ENCODE assay signal across 8 cellular contexts in the genomic region with DNA sequence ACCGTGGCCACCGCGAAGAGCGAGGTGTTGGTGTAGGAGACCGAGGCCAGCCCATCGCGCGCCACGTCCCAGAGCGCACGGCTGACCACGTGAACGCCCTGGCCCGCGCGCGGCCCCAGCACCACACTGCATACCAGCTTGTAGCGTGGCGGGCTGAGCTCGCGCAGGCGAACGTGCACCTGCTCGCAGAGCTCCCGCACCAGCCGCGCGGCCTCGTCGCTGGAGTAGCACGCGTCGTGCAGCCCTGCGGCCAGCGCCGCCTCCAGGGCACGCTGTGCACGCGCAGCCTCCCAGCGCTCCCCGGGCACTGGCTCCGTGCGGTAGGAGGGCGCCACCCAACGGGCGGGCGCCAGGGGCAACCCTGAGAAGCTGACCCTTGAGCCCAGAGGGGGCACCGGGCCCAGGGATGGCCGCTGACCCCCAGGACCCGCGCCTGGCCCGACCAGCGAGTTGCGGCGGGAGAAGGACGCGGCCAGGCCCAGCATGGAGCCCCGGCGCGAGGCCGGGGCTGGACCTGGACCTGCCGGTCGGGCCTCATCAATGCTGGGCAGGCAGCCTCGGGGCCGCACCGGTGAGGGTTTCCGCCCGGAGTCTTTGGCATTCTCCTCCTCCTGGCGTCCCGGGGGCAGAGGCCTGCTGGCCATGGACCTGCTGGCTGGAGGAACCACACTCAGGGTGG. TPM values are rescaled to one million over a fixed set of nuclear protein-coding genes. Genes with fewer than 3 reads are reported as not detected.
DNase-seq lines count a peak whose midpoint lies in the region; ATAC-seq and TF ChIP-seq lines count a peak whose summit lies in the region.
"Had no signal": no experiment of that assay in that cellular context is flagged by ENCODE, and none has a peak within 500 bp of the region (broad histone marks: within the 10 kb centered on the region; RNA-seq: fewer than 3 reads in every experiment).

No MANE protein-coding gene starts in this region.

- H3K27me3 ChIP-seq in IMR-90 (ENCODE audit: control insufficient read depth, insufficient read depth, low read length) = no peaks in the 10 kb centered on the region
- H3K27me3 ChIP-seq in adrenal gland = no peaks in the 10 kb centered on the region
- H3K27me3 ChIP-seq in layer of hippocampus (ENCODE audit: control insufficient read depth, insufficient read depth, low read length) = no peaks in the 10 kb centered on the region
- no peaks in the 10 kb centered on the region for H3K27me3 ChIP-seq in stomach smooth muscle (ENCODE audit: control insufficient read depth in 1 of 2, insufficient read depth in 2 of 2, low read length in 2 of 2)

- peak overlapping the region; percentile 85 for H2BK15ac ChIP-seq in IMR-90 (ENCODE audit: low read depth, low read length)

- H3K23ac ChIP-seq in IMR-90 (ENCODE audit: low read depth, low read length) = peak overlapping the region; percentile 89; the same call in 1 of the 2 replicates

- 0 out of 2 replicates have a peak overlapping the region, but pooled peaks have one; percentile 30 for H3K9ac ChIP-seq in IMR-90 (ENCODE audit: low read depth, low read length)
- peak overlapping the region in 1 of 2 donors; percentile 83 for H3K9ac ChIP-seq in stomach smooth muscle (ENCODE audit: low read length in 2 of 2)

- peaks cover 33% of the 10 kb centered on the region for H3K9me1 ChIP-seq in IMR-90 (ENCODE audit: insufficient read depth, low read length)

- peak overlapping the region; percentile 92 for H3K14ac ChIP-seq in IMR-90 (replicated peaks; ENCODE audit: low read depth, low read length)

- H3K79me1 ChIP-seq in IMR-90 (ENCODE audit: low read depth in 1 of 2, low read length in 2 of 2) = peaks cover 31 to 72% of the 10 kb centered on the region in 2 experiments

- H4K5ac ChIP-seq in IMR-90 (ENCODE audit: low read depth, low read length) = peak overlapping the region; percentile 33

- H3K4me1 ChIP-seq in IMR-90 (ENCODE audit: control insufficient read depth, insufficient read depth, low read length) (peaks cover 50% of the 10 kb centered on the region), adrenal gland (replicated peaks in 1 of 2) (peaks cover 53 to 75% of the 10 kb centered on the region in 2 donors), stomach smooth muscle (ENCODE audit: control insufficient read depth, insufficient read depth, low read length) (peaks cover 71% of the 10 kb centered on the region)

- H3K4me3 ChIP-seq in IMR-90 (ENCODE audit: insufficient read depth, low read depth, low read length) = no peak overlapping the region
- peak overlapping the region in 1 of 4 donors; percentile 6 for H3K4me3 ChIP-seq in adrenal gland
- H3K4me3 ChIP-seq in stomach smooth muscle (ENCODE audit: low read length in 2 of 2) = no peak overlapping the region

- no peak overlapping the region for H2AFZ ChIP-seq in IMR-90 (replicated peaks; ENCODE audit: low read length, poor library complexity)

- BruUV-seq in IMR-90 (replicated peaks; lab: Mats Ljungman, UMichigan) = no TSS peak

- no peak for TF ChIP-seq RAD21 in IMR-90 (IDR thresholded peaks at IDR 0.05; ENCODE audit: low read length)

- H3K27ac ChIP-seq in IMR-90 (ENCODE audit: insufficient read depth, low read length) = peak overlapping the region; percentile 86
- H3K27ac ChIP-seq in adrenal gland = peak overlapping the region; percentile 96 to 100 (median 99)
- H3K27ac ChIP-seq in layer of hippocampus (ENCODE audit: low read depth, low read length) = peak overlapping the region; percentile 94
- peak overlapping the region; percentile 98 for H3K27ac ChIP-seq in stomach smooth muscle (ENCODE audit: low read length)

- no peak overlapping the region for H3K56ac ChIP-seq in IMR-90 (ENCODE audit: extremely low read depth, insufficient read depth, low read length)

- no peak for TF ChIP-seq CTCF in IMR-90 (conservative IDR thresholded peaks at IDR 0.05; ENCODE audit: low read depth, low read length)
- TF ChIP-seq CTCF in adrenal gland (IDR thresholded peaks at IDR 0.05) = no peak

- H3K36me3 ChIP-seq in IMR-90 (ENCODE audit: control insufficient read depth, insufficient read depth, low read length) (peaks cover 39% of the 10 kb centered on the region), adrenal gland (replicated peaks in 1 of 2) (peaks cover 0 to 40% of the 10 kb centered on the region in 2 donors), stomach smooth muscle (ENCODE audit: control insufficient read depth in 2 of 2, insufficient read depth in 2 of 2, low read length in 2 of 2) (peaks cover 11 to 18% of the 10 kb centered on the region in 2 donors)

- peak overlapping the region; percentile 99 for H2BK5ac ChIP-seq in IMR-90 (ENCODE audit: low read depth, low read length, poor library complexity, severe bottlenecking)

- peak overlapping the region; percentile 84 for H2BK20ac ChIP-seq in IMR-90 (ENCODE audit: low read depth, low read length)

- in situ Hi-C loops in IMR-90 (cut with MboI; ENCODE audit: low sequenced_read_pairs) = no loop called here

- H2AK5ac ChIP-seq in IMR-90 (ENCODE audit: low read depth, low read length) = peak overlapping the region; percentile 97

- dilution Hi-C loops in IMR-90 (cut with HindIII; ENCODE audit: low sequenced_read_pairs, unreplicated experiment) = no loop called here

- H2BK120ac ChIP-seq in IMR-90 (ENCODE audit: low read depth, low read length) = peak overlapping the region; percentile 89

- H3K4ac ChIP-seq in IMR-90 (ENCODE audit: low read depth, low read length) = peak overlapping the region; percentile 88

- H3K9me3 ChIP-seq in IMR-90 (ENCODE audit: control insufficient read depth, insufficient read depth, low read length) (no peaks in the 10 kb centered on the region), adrenal gland (replicated peaks in 1 of 3) (no peaks in the 10 kb centered on the region), stomach smooth muscle (ENCODE audit: control insufficient read depth in 2 of 2, low read length in 2 of 2) (no peaks in the 10 kb centered on the region)

- no peak for DNase-seq in IMR-90
- peak in 3 of 7 donors; percentile 36 to 59 (median 45) for DNase-seq in adrenal gland
- no peak for DNase-seq in globus pallidus (ENCODE audit: low spot score)
- no peak for DNase-seq in superior temporal gyrus (ENCODE audit: extremely low spot score)
- DNase-seq: stimulated activated CD4-positive, alpha-beta T cell treated with anti-CD3 and anti-CD28 coated beads, Interleukin-4, amount 100 ng/mL, for 4 hours had no signal

- no peak for ATAC-seq in IMR-90 (ENCODE audit: low read depth)
- no peak for ATAC-seq in HG03025 (IDR thresholded peaks at IDR 0.05; ENCODE audit: low FRiP score, unreplicated experiment)

- WGBS in IMR-90 (ENCODE audit: extremely low coverage in 2 of 2, insufficient read length in 1 of 2), 2 experiments = 92% methylated on average over 43 of the region's 70 CpGs; no CpG with 5 or more reads in 1 of the 2 experiments
- WGBS in adrenal gland, 4 donors = 85 to 90% (median 88%) methylated on average over 35 to 70 of the region's 70 CpGs

- peak overlapping the region; percentile 94 for H2AK9ac ChIP-seq in IMR-90 (replicated peaks; ENCODE audit: low read depth, low read length, poor library complexity)

- H4K91ac ChIP-seq in IMR-90 (ENCODE audit: insufficient read depth, low read depth, low read length) = peak overlapping the region; percentile 97

- CTCF ChIA-PET in IMR-90 (lab: Yijun Ruan, JAX) = no interaction called here

- TF ChIP-seq POLR2A in IMR-90 (IDR thresholded peaks at IDR 0.05; ENCODE audit: low read depth, low read length) (no peak), adrenal gland (IDR thresholded peaks at IDR 0.05) (no peak)

- no peak overlapping the region for H3K4me2 ChIP-seq in IMR-90 (ENCODE audit: low read depth, low read length)

- H4K20me1 ChIP-seq in IMR-90 (ENCODE audit: insufficient read depth, low read length) = peaks cover 25% of the 10 kb centered on the region

- POLR2A ChIA-PET in IMR-90 (lab: Charles Lee; ENCODE audit: unreplicated experiment) = interaction anchor here (3.7 kb wide), 1 partner anchor 12 kb away, joined by 30 read pairs; no protein-coding TSS in a partner anchor

- peak overlapping the region; percentile 62; the same call in 1 of the 2 replicates for H3K18ac ChIP-seq in IMR-90 (ENCODE audit: low read depth, low read length)

- intact Hi-C loops in IMR-90 (cut with micrococcal nuclease) (loop anchor here (5.0 to 10.0 kb wide), 2 partner anchors 74 to 499 kb away; a partner anchor contains a TSS), adrenal gland (cut with DNase I) (no loop called here)

- H4K8ac ChIP-seq in IMR-90 (ENCODE audit: low read depth in 2 of 2, low read length in 2 of 2) = peak overlapping the region; percentile 92 to 94; a peak in 3 of 4 replicates

RNA-seq across cellular contexts. Expression of a gene that starts 1.0 kb away (rescaled TPM):
- total RNA-seq in IMR-90 (2012; rRNA removed) (0.56 TPM in 1 of 2 replicates, not detected in the other), adrenal gland (1 to 10 TPM in 7 of 8 donors, not detected in 1; 1.1 to 9.4 (median 2.6) TPM)
- polyA plus RNA-seq in IMR-90 (2012; rRNA removed) (not detected in 2 replicates), adrenal gland (10 to 100 TPM in 1 of 3 donors, 1 to 10 TPM in 1, not detected in 1; 3.0 to 10.3 TPM)
- polyA plus RNA-seq in IMR-90 (2012; cell fraction: cytosol; rRNA removed) = 0.08 and 0.25 TPM in 2 replicates
- polyA plus RNA-seq in IMR-90 (2012; cell fraction: nucleus; rRNA removed; ENCODE audit: low replicate concordance) = 0.34 TPM in 1 of 2 replicates, not detected in the other

RNA-seq across cellular contexts. Expression of a gene that starts 2.2 kb away (rescaled TPM):
- 0.56 and 0.90 TPM in 2 replicates for total RNA-seq in IMR-90 (2012; rRNA removed)
- 16.0 and 17.2 TPM in 2 replicates for polyA plus RNA-seq in IMR-90 (2012; rRNA removed)
- polyA plus RNA-seq in IMR-90 (2012; cell fraction: cytosol; rRNA removed) = 10.6 and 11.1 TPM in 2 replicates
- 141 and 200 TPM in 2 replicates for polyA plus RNA-seq in IMR-90 (2012; cell fraction: nucleus; rRNA removed; ENCODE audit: low replicate concordance)
- 10 to 100 TPM in 7 of 8 donors, 1 to 10 TPM in 1; 8.6 to 46.3 (median 21.3) TPM for total RNA-seq in adrenal gland
- 10 to 100 TPM in 2 of 3 donors, 1 to 10 TPM in 1; 4.8 to 67.2 (median 26.5) TPM for polyA plus RNA-seq in adrenal gland

RNA-seq across cellular contexts. Expression of a gene that starts 6.0 kb away (rescaled TPM):
- total RNA-seq in IMR-90 (2012; rRNA removed) (15.3 and 15.8 TPM in 2 replicates), adrenal gland (10 to 100 TPM; 11.2 to 37.5 (median 17.1) TPM)
- polyA plus RNA-seq in IMR-90 (2012; rRNA removed) (51.6 and 52.5 TPM in 2 replicates), adrenal gland (10 to 100 TPM in 2 of 3 donors, 1 to 10 TPM in 1; 4.9 to 51.8 (median 49.4) TPM)
- polyA plus RNA-seq in IMR-90 (2012; cell fraction: cytosol; rRNA removed) = 45.2 and 47.2 TPM in 2 replicates
- 238 and 324 TPM in 2 replicates for polyA plus RNA-seq in IMR-90 (2012; cell fraction: nucleus; rRNA removed; ENCODE audit: low replicate concordance)

RNA-seq across cellular contexts. Expression of a gene that starts 18.2 kb away (rescaled TPM):
- total RNA-seq in IMR-90 (2012; rRNA removed) (not detected in 2 replicates), adrenal gland (1 to 10 TPM in 2 of 8 donors, under 1 TPM in 5, not detected in 1; 0.12 to 3.1 (median 0.68) TPM)
- polyA plus RNA-seq in IMR-90 (2012; rRNA removed) (0.07 and 0.16 TPM in 2 replicates), adrenal gland (1 to 10 TPM in 2 of 3 donors, under 1 TPM in 1; 0.09 to 6.2 (median 5.3) TPM)
- polyA plus RNA-seq in IMR-90 (2012; cell fraction: cytosol; rRNA removed) = 0.06 and 0.12 TPM in 2 replicates
- 1.0 and 1.8 TPM in 2 replicates for polyA plus RNA-seq in IMR-90 (2012; cell fraction: nucleus; rRNA removed; ENCODE audit: low replicate concordance)

RNA-seq across cellular contexts. Expression of a gene that starts 30.8 kb away (rescaled TPM):
- total RNA-seq in IMR-90 (2012; rRNA removed) (1,837 and 2,171 TPM in 2 replicates), adrenal gland (1,000 to 10,000 TPM; 1,508 to 2,877 (median 2,320) TPM)
- polyA plus RNA-seq in IMR-90 (2012; rRNA removed) (2,128 and 2,255 TPM in 2 replicates), adrenal gland (1,000 to 10,000 TPM; 1,753 to 3,127 (median 2,737) TPM)
- 2,467 and 3,082 TPM in 2 replicates for polyA plus RNA-seq in IMR-90 (2012; cell fraction: cytosol; rRNA removed)
- polyA plus RNA-seq in IMR-90 (2012; cell fraction: nucleus; rRNA removed; ENCODE audit: low replicate concordance) = 595 and 1,006 TPM in 2 replicates
